1 cellular context compared by ENCODE assay signal in the genomic region with DNA sequence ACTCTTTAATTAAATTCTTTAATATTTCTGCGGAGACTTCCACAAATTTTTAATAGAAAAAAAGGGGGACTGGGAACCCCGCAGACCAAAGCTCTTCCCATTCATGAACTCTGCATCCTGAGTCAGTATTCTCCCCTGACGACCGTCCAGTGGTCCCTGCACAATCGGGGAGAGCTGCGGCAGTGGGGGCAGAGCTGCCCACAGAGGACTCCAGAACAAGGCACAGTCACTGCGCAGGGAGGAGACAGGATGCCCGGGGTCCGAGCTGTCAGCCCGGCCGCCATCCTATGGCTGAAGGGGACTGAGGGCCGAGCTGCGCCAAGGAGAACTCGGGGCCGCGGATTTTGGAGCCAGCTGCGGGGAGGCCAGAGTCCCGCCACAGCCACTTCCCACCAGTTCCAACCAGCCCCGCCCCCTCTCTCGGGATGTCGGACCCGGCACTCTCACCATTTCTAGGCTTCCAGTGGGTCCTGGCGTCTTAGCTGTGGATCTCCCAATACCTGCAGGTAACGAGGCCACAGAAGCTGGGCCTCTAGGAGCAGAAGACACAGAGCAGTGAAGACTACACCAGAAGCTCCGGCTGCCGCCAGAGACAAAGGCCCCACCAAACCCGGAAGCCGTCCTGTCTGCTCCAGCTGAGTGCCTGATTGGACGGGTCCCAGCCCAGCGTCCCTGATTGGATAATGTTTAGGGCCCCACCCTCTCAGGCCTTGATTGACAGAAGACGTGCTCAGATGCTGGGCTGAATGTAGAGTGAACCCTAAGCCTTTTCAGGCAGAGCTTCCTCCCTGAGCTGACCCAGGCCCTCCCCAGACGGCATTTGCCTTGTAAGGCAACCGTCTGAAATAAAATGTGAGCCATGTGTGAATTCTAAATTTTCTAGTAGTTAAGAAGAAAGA.
TF ChIP-seq lines count a peak whose summit lies in the region.

A gene with protein sequence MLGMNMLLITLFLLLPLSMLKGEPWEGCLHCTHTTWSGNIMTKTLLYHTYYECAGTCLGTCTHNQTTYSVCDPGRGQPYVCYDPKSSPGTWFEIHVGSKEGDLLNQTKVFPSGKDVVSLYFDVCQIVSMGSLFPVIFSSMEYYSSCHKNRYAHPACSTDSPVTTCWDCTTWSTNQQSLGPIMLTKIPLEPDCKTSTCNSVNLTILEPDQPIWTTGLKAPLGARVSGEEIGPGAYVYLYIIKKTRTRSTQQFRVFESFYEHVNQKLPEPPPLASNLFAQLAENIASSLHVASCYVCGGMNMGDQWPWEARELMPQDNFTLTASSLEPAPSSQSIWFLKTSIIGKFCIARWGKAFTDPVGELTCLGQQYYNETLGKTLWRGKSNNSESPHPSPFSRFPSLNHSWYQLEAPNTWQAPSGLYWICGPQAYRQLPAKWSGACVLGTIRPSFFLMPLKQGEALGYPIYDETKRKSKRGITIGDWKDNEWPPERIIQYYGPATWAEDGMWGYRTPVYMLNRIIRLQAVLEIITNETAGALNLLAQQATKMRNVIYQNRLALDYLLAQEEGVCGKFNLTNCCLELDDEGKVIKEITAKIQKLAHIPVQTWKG (minus strand): TSS at position 594 of the 899 bp plus-strand sequence. CDS start 13,661 bp downstream, outside the sequence.

TF ChIP-seq in SK-N-SH, 30 proteins besides CTCF, POLR2A, EP300 and RAD21 (continued from another document):
- TF ChIP-seq, protein P1, sequence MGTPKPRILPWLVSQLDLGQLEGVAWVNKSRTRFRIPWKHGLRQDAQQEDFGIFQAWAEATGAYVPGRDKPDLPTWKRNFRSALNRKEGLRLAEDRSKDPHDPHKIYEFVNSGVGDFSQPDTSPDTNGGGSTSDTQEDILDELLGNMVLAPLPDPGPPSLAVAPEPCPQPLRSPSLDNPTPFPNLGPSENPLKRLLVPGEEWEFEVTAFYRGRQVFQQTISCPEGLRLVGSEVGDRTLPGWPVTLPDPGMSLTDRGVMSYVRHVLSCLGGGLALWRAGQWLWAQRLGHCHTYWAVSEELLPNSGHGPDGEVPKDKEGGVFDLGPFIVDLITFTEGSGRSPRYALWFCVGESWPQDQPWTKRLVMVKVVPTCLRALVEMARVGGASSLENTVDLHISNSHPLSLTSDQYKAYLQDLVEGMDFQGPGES (IDR thresholded peaks at IDR 0.05; ENCODE audit: low read depth, low read length), result peak; percentile 80
- TF ChIP-seq ELF1 (IDR thresholded peaks at IDR 0.05) (peak; percentile 99), NFIC (IDR thresholded peaks at IDR 0.05; ENCODE audit: borderline replicate concordance) (no peak; the same call in 1 of the 2 replicates), GABPA (IDR thresholded peaks at IDR 0.05; ENCODE audit: low read depth) (peak; percentile 65; the same call in 1 of the 2 replicates), FOSL2 (IDR thresholded peaks at IDR 0.05; ENCODE audit: borderline replicate concordance, low read depth) (no peak), YY1 (IDR thresholded peaks at IDR 0.05; ENCODE audit: low read depth) (no peak; the same call in 1 of the 2 replicates)
